In genomic region chr6:132512638-132513632, GRCh38 we compare ENCODE assay signal across 8 cellular contexts. TPM values are rescaled to one million over a fixed set of nuclear protein-coding genes. Genes with fewer than 3 reads are reported as not detected.
DNase-seq lines count a peak whose midpoint lies in the region; ATAC-seq and TF ChIP-seq lines count a peak whose summit lies in the region.

STX7 (minus strand) TSS chr6:132513116; CDS start chr6:132503530, 9,586 bp downstream.

- POLR2A ChIA-PET in PC-9 (lab: Charles Lee; ENCODE audit: unreplicated experiment) = interaction anchor here (0.5 to 1.3 kb wide), 5 partner anchors 29 to 645 kb away, joined by 3 to 8 read pairs (median 4); partner anchors contain the start of gene CCN2

- H3K4me2 ChIP-seq in PC-9 = peak within 1 kb of the TSS; percentile 88

- DNase-seq in DMS114 treated with DMSO at 0.1 percent for 48 hours (lab: John Stamatoyannopoulos, UW; ENCODE audit: unreplicated experiment) = peak; percentile 38
- peak; percentile 84 for DNase-seq in HuH-7.5 (ENCODE audit: low spot score)
- peak; percentile 90 to 97 for DNase-seq in PC-9
- DNase-seq in activated T-cell treated with anti-CD3 and anti-CD28 coated beads, Interleukin-2, amount 50 U/mL, for 1 hour = peak; percentile 87
- DNase-seq in epithelial cell of prostate (ENCODE audit: low read depth, low spot score) = peak; percentile 78
- peak; percentile 90 to 94 (median 93) for DNase-seq in mucosa of descending colon
- peak; percentile 64 to 74 for DNase-seq in stimulated activated CD8-positive, alpha-beta memory T cell treated with anti-CD3 and anti-CD28 coated beads, Interleukin-4, amount 100 ng/mL, for 1 hour (ENCODE audit: low read depth in 2 of 2, low spot score in 1 of 2)

- ATAC-seq in GM21528 (IDR thresholded peaks at IDR 0.05; ENCODE audit: low FRiP score, unreplicated experiment) (peak; percentile 95), mucosa of descending colon (peak; percentile 97)

- no peaks in the 10 kb centered on the region for H4K20me1 ChIP-seq in PC-9 (ENCODE audit: insufficient read depth)

- CTCF ChIA-PET in PC-9 (lab: Charles Lee) = interaction anchor here (1.3 kb wide), 1 partner anchor 233 kb away, joined by 4 read pairs; no protein-coding TSS in a partner anchor

- no peaks in the 10 kb centered on the region for H3K9me2 ChIP-seq in PC-9 (ENCODE audit: insufficient read depth)

- H3K27me3 ChIP-seq in PC-9 (ENCODE audit: insufficient read depth, low read depth) = no peaks in the 10 kb centered on the region

- H3K79me2 ChIP-seq in PC-9 (ENCODE audit: low read depth) = peaks cover 43% of the 10 kb centered on the region

- H3K4me3 ChIP-seq in PC-9 = peak within 1 kb of the TSS; percentile 71
- H3K4me3 ChIP-seq in mucosa of descending colon = peak within 1 kb of the TSS; percentile 72

- no TSS peak for BruUV-seq in PC-9 (replicated peaks; lab: Mats Ljungman, UMichigan)

- H3K36me3 ChIP-seq in PC-9 (ENCODE audit: low read depth) (0 out of 2 replicates have a peak, but pooled peaks cover 4% of the 10 kb centered on the region), mucosa of descending colon (ENCODE audit: low read depth) (no peaks in the 10 kb centered on the region)

- peaks cover 28% of the 10 kb centered on the region for H3K4me1 ChIP-seq in PC-9 (replicated peaks; ENCODE audit: insufficient read depth)
- peaks cover 11% of the 10 kb centered on the region for H3K4me1 ChIP-seq in mucosa of descending colon (ENCODE audit: low read depth)

- intact Hi-C loops in PC-9 (cut with micrococcal nuclease; ENCODE audit: unreplicated experiment) = loop anchor here (2.0 to 5.0 kb wide), 4 partner anchors 154 to 558 kb away; partner anchors contain the start of genes RPS12 and SLC18B1
- intact Hi-C loops in mucosa of descending colon (cut with DNase I, micrococcal nuclease) = loop anchor here in 1 of 2 donors (5.0 kb wide), 1 partner anchor 299 kb away; the partner anchor contains the start of gene RPS12

- peak within 1 kb of the TSS; percentile 80 for H2AFZ ChIP-seq in PC-9

- H3K9me3 ChIP-seq in PC-9 (ENCODE audit: insufficient read depth, low read depth) (no peaks in the 10 kb centered on the region), mucosa of descending colon (no peaks in the 10 kb centered on the region)

- peak within 1 kb of the TSS; percentile 63 for H3K27ac ChIP-seq in PC-9
- peak within 1 kb of the TSS; percentile 78 for H3K27ac ChIP-seq in epithelial cell of prostate

- peaks cover 11% of the 10 kb centered on the region; the same call in 1 of the 2 replicates for H3F3A ChIP-seq in PC-9 (ENCODE audit: insufficient read depth, low read depth)

- TF ChIP-seq CTCF in PC-9 (conservative IDR thresholded peaks at IDR 0.05) (no peak), mucosa of descending colon (IDR thresholded peaks at IDR 0.05) (no peak)

RNA-seq across cellular contexts. Expression of gene STX7, which starts in this region (rescaled TPM):
- total RNA-seq in PC-9 (2021) (33.3 and 40.7 TPM in 2 replicates), mucosa of descending colon (10 to 100 TPM; 51.9 to 66.9 (median 63.2) TPM)

Comparison
In these comparisons a context has a peak if more than half of its experiments do, and no peak if none do; other contexts are left out.
1. Peak in every context shown above with its lines: DNase-seq, ATAC-seq, H3K4me3 ChIP-seq and H3K27ac ChIP-seq.
2. DNase-seq: peak in every context shown above with its lines; median percentile 94 in PC-9; 93 in mucosa of descending colon; 87 in activated T-cell treated with anti-CD3 and anti-CD28 coated beads, Interleukin-2, amount 50 U/mL, for 1 hour; 84 in HuH-7.5; 78 in epithelial cell of prostate; 69 in stimulated activated CD8-positive, alpha-beta memory T cell treated with anti-CD3 and anti-CD28 coated beads, Interleukin-4, amount 100 ng/mL, for 1 hour; 38 in DMS114 treated with DMSO at 0.1 percent for 48 hours.